In the genomic region with DNA sequence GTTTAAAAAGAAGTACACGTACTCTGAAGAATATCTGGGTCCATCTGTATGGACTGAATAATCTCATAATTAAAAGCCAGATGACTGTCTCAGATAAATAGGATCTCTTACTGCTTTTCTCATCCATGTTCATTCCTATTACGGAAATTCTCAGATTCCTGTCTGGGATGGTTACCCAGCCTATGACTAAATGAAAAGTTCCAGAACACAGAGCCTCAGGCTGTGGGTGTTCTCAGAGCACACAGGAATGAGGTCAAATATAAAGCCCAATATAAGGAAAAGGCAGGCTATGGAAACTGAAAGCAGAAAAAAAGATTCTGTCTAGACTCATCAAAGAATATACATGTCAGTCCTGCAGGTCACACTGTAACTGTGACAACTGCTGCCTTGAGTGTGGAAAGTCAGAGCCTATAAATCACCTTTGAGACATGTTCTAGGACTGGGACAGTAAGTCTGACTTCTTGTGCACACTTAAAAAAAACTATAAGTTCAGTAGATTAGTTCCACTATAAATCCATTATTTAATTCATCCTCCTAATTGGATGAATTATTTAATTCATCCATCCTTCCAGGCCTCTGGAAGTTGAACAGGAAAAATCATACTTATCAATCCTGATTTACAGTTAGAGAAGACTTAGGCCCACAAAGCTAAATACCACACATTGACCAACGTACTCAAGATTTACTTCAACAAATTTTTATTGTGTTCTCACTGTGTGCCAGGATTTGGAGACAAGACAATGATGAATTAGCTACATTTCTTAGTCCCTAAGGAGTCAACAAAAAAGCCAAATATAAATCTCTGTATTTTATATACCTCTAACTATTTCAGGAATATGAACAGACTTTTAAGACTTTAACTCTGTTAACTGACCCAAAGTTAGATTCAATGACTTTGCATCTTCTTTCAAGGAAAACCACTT, we compare ENCODE assay signal across 12 cellular contexts.
A peak's percentile ranks its signal among the peaks of the same experiment; 100 is the strongest.
DNase-seq lines count a peak whose midpoint lies in the region; ATAC-seq and TF ChIP-seq lines count a peak whose summit lies in the region.
"Had no signal": no experiment of that assay in that cellular context is flagged by ENCODE, and none has a peak within 500 bp of the region (broad histone marks: within the 10 kb centered on the region; RNA-seq: fewer than 3 reads in every experiment).

No MANE protein-coding gene starts in this region.

- DNase-seq in AG10803 (ENCODE audit: low read depth), result peak; percentile 62
- DNase-seq in fibroblast of gingiva (ENCODE audit: low read depth), result peak; percentile 47
- no peak for DNase-seq in osteocyte (ENCODE audit: extremely low spot score, unreplicated experiment)
- no peak for DNase-seq in GDM1 (lab: John Stamatoyannopoulos, UW)
- no peak for DNase-seq in cerebellar cortex (ENCODE audit: low spot score)
- no peak for DNase-seq in stimulated activated CD8-positive, alpha-beta memory T cell treated with anti-CD3 and anti-CD28 coated beads, Interleukin-4, amount 100 ng/mL, for 48 hours
- DNase-seq in erythroblast (lab: John Stamatoyannopoulos, UW), result no peak
- DNase-seq: NCI-H2107, occipital lobe had no signal

- peaks cover 27% of the 10 kb centered on the region for H3K36me3 Mint-ChIP-seq in osteocyte (ENCODE audit: unreplicated experiment)

- TF ChIP-seq CTCF in AG10803 (conservative IDR thresholded peaks at IDR 0.05; ENCODE audit: low read length) (no peak), osteocyte (IDR thresholded peaks at IDR 0.05) (no peak)

- ATAC-seq in SK-N-SH treated with all-trans-retinoic acid at 6 μM for 48 hours, result peak; percentile 91
- ATAC-seq: Right ventricle myocardium inferior had no signal

- H3K9me3 Mint-ChIP-seq in osteocyte (ENCODE audit: unreplicated experiment), result no peaks in the 10 kb centered on the region
- H3K9me3 Mint-ChIP-seq: activated T-helper 1 cell treated with anti-CD3 and anti-CD28 coated beads, Interleukin-12 subunit alpha, Interleukin-12 subunit beta, Interleukin-2, Interleukin-4 antibody, amounts not matched to agents 30 ng/mL and 10 ng/mL and 1 ng/mL, durations not matched to agents 14 hours and 24 hours and 36 hours had no signal

- H3K27ac Mint-ChIP-seq in osteocyte (ENCODE audit: unreplicated experiment), result peak overlapping the region; percentile 94
- H3K27ac Mint-ChIP-seq: activated T-helper 1 cell treated with anti-CD3 and anti-CD28 coated beads, Interleukin-12 subunit alpha, Interleukin-12 subunit beta, Interleukin-2, Interleukin-4 antibody, amounts not matched to agents 30 ng/mL and 10 ng/mL and 1 ng/mL, durations not matched to agents 14 hours and 24 hours and 36 hours had no signal

- H3K4me3 ChIP-seq in AG10803 (ENCODE audit: low read length), result no peak overlapping the region

- H3K4me3 Mint-ChIP-seq in osteocyte (ENCODE audit: unreplicated experiment), result no peak overlapping the region
- H3K4me3 Mint-ChIP-seq: activated T-helper 1 cell treated with anti-CD3 and anti-CD28 coated beads, Interleukin-12 subunit alpha, Interleukin-12 subunit beta, Interleukin-2, Interleukin-4 antibody, amounts not matched to agents 30 ng/mL and 10 ng/mL and 1 ng/mL, durations not matched to agents 14 hours and 24 hours and 36 hours had no signal

- TF ChIP-seq POLR2A in erythroblast (IDR thresholded peaks at IDR 0.05; ENCODE audit: low read length), result no peak

- no peaks in the 10 kb centered on the region for H3K27me3 Mint-ChIP-seq in osteocyte (ENCODE audit: unreplicated experiment)

- peaks cover 58% of the 10 kb centered on the region for H3K4me1 Mint-ChIP-seq in osteocyte (ENCODE audit: unreplicated experiment)

TF ChIP-seq in SK-N-SH treated with all-trans-retinoic acid at 6 μM for 48 hours, 23 proteins besides CTCF, POLR2A, EP300 and RAD21:
- TF ChIP-seq, protein P1, sequence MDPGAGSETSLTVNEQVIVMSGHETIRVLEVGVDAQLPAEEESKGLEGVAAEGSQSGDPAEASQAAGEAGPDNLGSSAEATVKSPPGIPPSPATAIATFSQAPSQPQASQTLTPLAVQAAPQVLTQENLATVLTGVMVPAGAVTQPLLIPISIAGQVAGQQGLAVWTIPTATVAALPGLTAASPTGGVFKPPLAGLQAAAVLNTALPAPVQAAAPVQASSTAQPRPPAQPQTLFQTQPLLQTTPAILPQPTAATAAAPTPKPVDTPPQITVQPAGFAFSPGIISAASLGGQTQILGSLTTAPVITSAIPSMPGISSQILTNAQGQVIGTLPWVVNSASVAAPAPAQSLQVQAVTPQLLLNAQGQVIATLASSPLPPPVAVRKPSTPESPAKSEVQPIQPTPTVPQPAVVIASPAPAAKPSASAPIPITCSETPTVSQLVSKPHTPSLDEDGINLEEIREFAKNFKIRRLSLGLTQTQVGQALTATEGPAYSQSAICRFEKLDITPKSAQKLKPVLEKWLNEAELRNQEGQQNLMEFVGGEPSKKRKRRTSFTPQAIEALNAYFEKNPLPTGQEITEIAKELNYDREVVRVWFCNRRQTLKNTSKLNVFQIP (CRISPR knock-in tag; IDR thresholded peaks at IDR 0.05; ENCODE audit: borderline replicate concordance, low read depth), result no peak
- peak; percentile 56 for TF ChIP-seq TCF4 (CRISPR knock-in tag; IDR thresholded peaks at IDR 0.05; ENCODE audit: borderline replicate concordance)
- TF ChIP-seq, protein P2, sequence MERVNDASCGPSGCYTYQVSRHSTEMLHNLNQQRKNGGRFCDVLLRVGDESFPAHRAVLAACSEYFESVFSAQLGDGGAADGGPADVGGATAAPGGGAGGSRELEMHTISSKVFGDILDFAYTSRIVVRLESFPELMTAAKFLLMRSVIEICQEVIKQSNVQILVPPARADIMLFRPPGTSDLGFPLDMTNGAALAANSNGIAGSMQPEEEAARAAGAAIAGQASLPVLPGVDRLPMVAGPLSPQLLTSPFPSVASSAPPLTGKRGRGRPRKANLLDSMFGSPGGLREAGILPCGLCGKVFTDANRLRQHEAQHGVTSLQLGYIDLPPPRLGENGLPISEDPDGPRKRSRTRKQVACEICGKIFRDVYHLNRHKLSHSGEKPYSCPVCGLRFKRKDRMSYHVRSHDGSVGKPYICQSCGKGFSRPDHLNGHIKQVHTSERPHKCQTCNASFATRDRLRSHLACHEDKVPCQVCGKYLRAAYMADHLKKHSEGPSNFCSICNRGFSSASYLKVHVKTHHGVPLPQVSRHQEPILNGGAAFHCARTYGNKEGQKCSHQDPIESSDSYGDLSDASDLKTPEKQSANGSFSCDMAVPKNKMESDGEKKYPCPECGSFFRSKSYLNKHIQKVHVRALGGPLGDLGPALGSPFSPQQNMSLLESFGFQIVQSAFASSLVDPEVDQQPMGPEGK (CRISPR knock-in tag; IDR thresholded peaks at IDR 0.05; ENCODE audit: borderline replicate concordance), result 0 out of 2 replicates have a peak, but pooled peaks have one; percentile 18
- TF ChIP-seq ISL1 (CRISPR knock-in tag; IDR thresholded peaks at IDR 0.05), result peak; percentile 78
TF ChIP-seq in SK-N-SH treated with all-trans-retinoic acid at 6 μM for 48 hours: peak in this region for 3.

Comparison
In these comparisons a context has a peak if more than half of its experiments do, and no peak if none do; other contexts are left out.
1. DNase-seq: peak in AG10803 (single experiment) and fibroblast of gingiva (single experiment); none in osteocyte (single experiment), GDM1 (single experiment), cerebellar cortex (single experiment), stimulated activated CD8-positive, alpha-beta memory T cell treated with anti-CD3 and anti-CD28 coated beads, Interleukin-4, amount 100 ng/mL, for 48 hours (single experiment) and erythroblast (0 of 2).